ENCODE assay signal across 8 cellular contexts in genomic region chr12:101891462-101891971, GRCh38.
A peak's percentile ranks its signal among the peaks of the same experiment; 100 is the strongest.
DNase-seq lines count a peak whose midpoint lies in the region; ATAC-seq and TF ChIP-seq lines count a peak whose summit lies in the region.

No MANE protein-coding gene starts in this region.

- H3K4me3 ChIP-seq in epithelial cell of esophagus (ENCODE audit: low read length) (no peak overlapping the region), skeletal muscle cell (ENCODE audit: low read depth, low read length) (no peak overlapping the region)

- TF ChIP-seq CTCF in epithelial cell of esophagus (IDR thresholded peaks at IDR 0.05; ENCODE audit: insufficient read depth, low read depth, low read length, missing control alignments), result no peak

- ATAC-seq in GM18499 (IDR thresholded peaks at IDR 0.05; ENCODE audit: insufficient read depth, unreplicated experiment) (peak; percentile 84), HG02610 (IDR thresholded peaks at IDR 0.05; ENCODE audit: unreplicated experiment) (peak; percentile 83)

- peak; percentile 12 for DNase-seq in NCI-H2029 treated with DMSO at 0.1 percent for 48 hours (lab: John Stamatoyannopoulos, UW)
- peak; percentile 32 for DNase-seq in epithelial cell of esophagus (ENCODE audit: low read depth)
- peak; percentile 29 for DNase-seq in skeletal muscle cell (ENCODE audit: low read depth)
- DNase-seq in activated CD4-positive, alpha-beta T cell treated with anti-CD3 and anti-CD28 coated beads, Interleukin-2, amount 50 U/mL, for 4 hours, result no peak
- no peak for DNase-seq in iPS-NIHi7 (ENCODE audit: extremely low spot score)
- DNase-seq in NCI-H1048 (lab: John Stamatoyannopoulos, UW), result no peak

Comparison
In these comparisons a context has a peak if more than half of its experiments do, and no peak if none do; other contexts are left out.
1. DNase-seq: peak in NCI-H2029 treated with DMSO at 0.1 percent for 48 hours (single experiment), epithelial cell of esophagus (single experiment) and skeletal muscle cell (single experiment); none in activated CD4-positive, alpha-beta T cell treated with anti-CD3 and anti-CD28 coated beads, Interleukin-2, amount 50 U/mL, for 4 hours (0 of 2), iPS-NIHi7 (single experiment) and NCI-H1048 (single experiment).